In the genomic region with DNA sequence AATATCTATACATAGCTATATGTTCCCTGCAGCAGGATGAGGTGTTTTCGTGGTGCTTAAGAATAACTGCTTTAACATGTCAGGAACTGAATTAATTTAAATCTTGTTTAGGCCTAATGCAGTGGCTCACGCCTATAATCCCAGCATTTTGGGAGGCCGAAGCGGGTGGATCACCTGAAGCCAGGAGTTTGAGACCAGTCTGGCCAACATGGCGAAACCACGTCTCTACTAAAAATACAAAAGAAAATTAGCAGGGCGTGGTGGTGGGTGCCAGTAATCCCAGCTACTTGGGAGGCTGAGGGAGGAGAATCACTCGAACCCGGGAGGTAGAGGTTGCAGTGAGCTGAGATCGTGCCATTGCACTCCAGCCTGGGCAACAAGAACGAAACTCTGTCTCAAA, we compare ENCODE assay signal across 4 cellular contexts.
DNase-seq lines count a peak whose midpoint lies in the region; ATAC-seq, FAIRE-seq and TF ChIP-seq lines count a peak whose summit lies in the region.
"Not testable (repeated sequence)": the region's sequence is repeated elsewhere in the genome, so short reads cannot be mapped to it uniquely, and the experiment has no call there.

No MANE protein-coding gene starts in this region.

- intact Hi-C loops in Right ventricle myocardium inferior (cut with DNase I); kidney (cut with DNase I); posterior vena cava (cut with DNase I); upper lobe of right lung (cut with DNase I): not testable (repeated sequence)

- not testable (repeated sequence) for FAIRE-seq in kidney (lab: Jason Lieb, UNC)

- not testable (repeated sequence) for H3K36me3 ChIP-seq in kidney (ENCODE audit: control insufficient read depth in 1 of 2, insufficient read depth in 2 of 2, low read length in 2 of 2); upper lobe of right lung

- not testable (repeated sequence) for ATAC-seq in Right ventricle myocardium inferior, upper lobe of right lung

- not testable (repeated sequence) for H3K4me1 ChIP-seq in kidney (ENCODE audit: control insufficient read depth in 1 of 2, insufficient read depth in 1 of 2, low read depth in 1 of 2, low read length in 2 of 2); upper lobe of right lung

- not testable (repeated sequence) for H3K4me3 ChIP-seq in kidney (ENCODE audit: low read length in 2 of 2); upper lobe of right lung

- not testable (repeated sequence) for H3K9me3 ChIP-seq in kidney (ENCODE audit: control insufficient read depth in 1 of 2, low read length in 2 of 2); upper lobe of right lung

- not testable (repeated sequence) for H3K27me3 ChIP-seq in upper lobe of right lung

- not testable (repeated sequence) for H3K27ac ChIP-seq in kidney (ENCODE audit: low read depth in 2 of 2, low read length in 2 of 2); upper lobe of right lung

- DNase-seq in Right ventricle myocardium inferior (ENCODE audit: missing footprints) (peak; percentile 51), kidney (peak; percentile 15), posterior vena cava (ENCODE audit: low spot score) (peak; percentile 56), upper lobe of right lung (peak; percentile 22)

- not testable (repeated sequence) for H3K9ac ChIP-seq in kidney (ENCODE audit: low read length in 2 of 2)

- TF ChIP-seq CTCF in kidney (IDR thresholded peaks at IDR 0.05; ENCODE audit: borderline replicate concordance, extremely low read depth, insufficient read depth); upper lobe of right lung (IDR thresholded peaks at IDR 0.05): not testable (repeated sequence)
